Comparison of ENCODE assay signal across 9 cellular contexts in the genomic region with DNA sequence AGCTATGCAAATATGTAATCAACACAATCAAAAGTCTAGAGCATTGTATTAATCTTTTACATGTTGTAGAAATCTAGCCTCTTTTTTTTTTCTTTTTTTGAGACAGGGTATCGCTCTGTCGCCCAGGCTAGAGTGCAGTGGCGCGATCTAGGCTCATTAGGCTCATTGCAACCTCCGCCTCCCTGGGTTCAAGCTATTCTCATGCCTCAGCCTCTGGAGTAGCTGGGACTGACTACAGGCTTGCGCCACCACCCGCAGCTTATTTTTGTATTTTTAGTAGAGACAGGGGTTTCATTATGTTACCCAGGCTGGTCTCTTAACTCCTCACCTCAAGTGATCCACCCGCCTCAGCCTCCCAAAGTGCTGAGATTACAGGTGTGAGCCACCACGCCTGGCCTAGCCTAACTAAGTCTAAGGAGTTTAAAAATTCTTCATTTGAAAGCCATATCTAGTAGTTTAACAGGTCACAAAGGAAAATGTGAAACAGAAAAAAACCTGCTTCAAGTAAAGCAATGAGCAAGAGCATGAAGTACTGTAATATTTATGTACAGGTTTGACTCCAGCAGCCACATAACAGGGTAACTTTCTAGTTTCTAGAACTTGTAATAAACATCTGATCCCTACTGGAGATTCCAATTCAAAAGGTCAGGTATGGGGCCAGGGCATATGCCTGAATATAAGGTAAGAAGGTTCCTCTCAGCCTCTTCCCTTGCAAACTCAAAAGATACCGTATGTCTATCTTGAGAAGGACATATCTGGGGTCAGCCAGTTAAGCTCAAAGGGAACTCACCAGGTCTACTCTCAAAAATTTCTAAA. TPM values are rescaled to one million over a fixed set of nuclear protein-coding genes. Genes with fewer than 3 reads are reported as not detected.
DNase-seq lines count a peak whose midpoint lies in the region; ATAC-seq and TF ChIP-seq lines count a peak whose summit lies in the region.
"Had no signal": no experiment of that assay in that cellular context is flagged by ENCODE, and none has a peak within 500 bp of the region (broad histone marks: within the 10 kb centered on the region; RNA-seq: fewer than 3 reads in every experiment).

No MANE protein-coding gene starts in this region.

- H3K27me3 ChIP-seq in upper lobe of left lung (no peaks in the 10 kb centered on the region), upper lobe of right lung (no peaks in the 10 kb centered on the region), Peyer's patch (no peaks in the 10 kb centered on the region)

- TF ChIP-seq CTCF in upper lobe of left lung (IDR thresholded peaks at IDR 0.05) (no peak), upper lobe of right lung (IDR thresholded peaks at IDR 0.05) (no peak), Peyer's patch (IDR thresholded peaks at IDR 0.05) (no peak)

- 89 to 90% methylated on average over 10 of the region's 10 CpGs for WGBS in upper lobe of left lung, 2 donors

- peaks cover 58% of the 10 kb centered on the region for H3K36me3 Mint-ChIP-seq in activated T-helper 2 cell treated with anti-CD3 and anti-CD28 coated beads, Interferon-gamma antibody, Interleukin-2, Interleukin-4, amounts not matched to agents 10 μg/mL and 5 μg/mL and 100 μg/mL, durations not matched to agents 14 hours and 24 hours and 36 hours (ENCODE audit: low read depth)
- H3K36me3 Mint-ChIP-seq in naive B cell = no peaks in the 10 kb centered on the region

- no peaks in the 10 kb centered on the region for H3K27me3 Mint-ChIP-seq in activated T-helper 2 cell treated with anti-CD3 and anti-CD28 coated beads, Interferon-gamma antibody, Interleukin-2, Interleukin-4, amounts not matched to agents 10 μg/mL and 5 μg/mL and 100 μg/mL, durations not matched to agents 14 hours and 24 hours and 36 hours (ENCODE audit: low read depth)
- H3K27me3 Mint-ChIP-seq in naive B cell = no peaks in the 10 kb centered on the region

- H3K9me3 ChIP-seq in upper lobe of left lung (no peaks in the 10 kb centered on the region), upper lobe of right lung (no peaks in the 10 kb centered on the region), Peyer's patch (no peaks in the 10 kb centered on the region)

- H3K9me3 Mint-ChIP-seq in activated T-helper 2 cell treated with anti-CD3 and anti-CD28 coated beads, Interferon-gamma antibody, Interleukin-2, Interleukin-4, amounts not matched to agents 10 μg/mL and 5 μg/mL and 100 μg/mL, durations not matched to agents 14 hours and 24 hours and 36 hours = no peaks in the 10 kb centered on the region
- no peaks in the 10 kb centered on the region for H3K9me3 Mint-ChIP-seq in naive B cell

- TF ChIP-seq POLR2A in upper lobe of left lung (IDR thresholded peaks at IDR 0.05) (no peak), Peyer's patch (IDR thresholded peaks at IDR 0.05) (no peak)

- intact Hi-C loops in activated T-helper 2 cell treated with anti-CD3 and anti-CD28 coated beads, Interferon-gamma antibody, Interleukin-2, Interleukin-4, amounts not matched to agents 10 μg/mL and 5 μg/mL and 100 μg/mL, durations not matched to agents 14 hours and 24 hours and 36 hours (cut with micrococcal nuclease) = loop anchor here (1.0 to 5.0 kb wide), 3 partner anchors 41 to 294 kb away; a partner anchor contains a TSS
- intact Hi-C loops in upper lobe of right lung (cut with DNase I) = no loop called here

- peak overlapping the region; percentile 95 for H3K4me3 Mint-ChIP-seq in activated T-helper 2 cell treated with anti-CD3 and anti-CD28 coated beads, Interferon-gamma antibody, Interleukin-2, Interleukin-4, amounts not matched to agents 10 μg/mL and 5 μg/mL and 100 μg/mL, durations not matched to agents 14 hours and 24 hours and 36 hours (ENCODE audit: low read depth)
- peak overlapping the region in 7 of 8 donors; percentile 9 to 99 (median 25) for H3K4me3 Mint-ChIP-seq in naive B cell

- H3K4me1 Mint-ChIP-seq in activated T-helper 2 cell treated with anti-CD3 and anti-CD28 coated beads, Interferon-gamma antibody, Interleukin-2, Interleukin-4, amounts not matched to agents 10 μg/mL and 5 μg/mL and 100 μg/mL, durations not matched to agents 14 hours and 24 hours and 36 hours (ENCODE audit: low read depth) = peaks cover 63% of the 10 kb centered on the region
- H3K4me1 Mint-ChIP-seq in naive B cell = peaks cover 51 to 74% (median 65%) of the 10 kb centered on the region in 3 donors

- TF ChIP-seq EP300 in upper lobe of left lung (IDR thresholded peaks at IDR 0.05) = no peak

- H3K4me3 ChIP-seq in upper lobe of left lung = no peak overlapping the region
- H3K4me3 ChIP-seq in upper lobe of right lung = no peak overlapping the region
- H3K4me3 ChIP-seq in Peyer's patch = no peak overlapping the region

- ATAC-seq in naive B cell (ENCODE audit: low read depth in 2 of 2) (no peak), upper lobe of left lung (ENCODE audit: low FRiP score in 2 of 2) (no peak), upper lobe of right lung (no peak), HG03469 (IDR thresholded peaks at IDR 0.05; ENCODE audit: unreplicated experiment) (no peak)

- H3K27ac ChIP-seq in upper lobe of left lung (peak overlapping the region in 3 of 4 donors; percentile 14 to 45 (median 42)), upper lobe of right lung (no peak overlapping the region), Peyer's patch (no peak overlapping the region)

- H3K4me1 ChIP-seq in upper lobe of left lung (peaks cover 61 to 80% (median 65%) of the 10 kb centered on the region in 4 donors), upper lobe of right lung (peaks cover 68% of the 10 kb centered on the region), Peyer's patch (peaks cover 0 to 44% (median 11%) of the 10 kb centered on the region in 4 donors)

- DNase-seq in activated effector memory CD4-positive, alpha-beta T cell treated with anti-CD3 and anti-CD28 coated beads, Interleukin-2, amount 50 U/mL, for 16 hours = peak; percentile 69
- no peak for DNase-seq in activated effector memory CD4-positive, alpha-beta T cell treated with Interleukin-2 at 50 U/mL for 16 hours
- no peak for DNase-seq in activated T-helper 2 cell treated with anti-CD3 and anti-CD28 coated beads, Interferon-gamma antibody, Interleukin-2, Interleukin-4, amounts not matched to agents 10 μg/mL and 5 μg/mL and 100 μg/mL, durations not matched to agents 14 hours and 24 hours and 36 hours (ENCODE audit: low spot score)
- DNase-seq in naive B cell (no peak), upper lobe of left lung (no peak), upper lobe of right lung (no peak), Peyer's patch (no peak)
- DNase-seq: NCI-H1048 had no signal

- H3K36me3 ChIP-seq in upper lobe of left lung = peaks cover 0 to 6% (median 0%) of the 10 kb centered on the region in 4 donors
- H3K36me3 ChIP-seq in upper lobe of right lung = peaks cover 4% of the 10 kb centered on the region
- peaks cover 0 to 7% (median 0%) of the 10 kb centered on the region in 3 donors for H3K36me3 ChIP-seq in Peyer's patch

- H3K27ac Mint-ChIP-seq in activated T-helper 2 cell treated with anti-CD3 and anti-CD28 coated beads, Interferon-gamma antibody, Interleukin-2, Interleukin-4, amounts not matched to agents 10 μg/mL and 5 μg/mL and 100 μg/mL, durations not matched to agents 14 hours and 24 hours and 36 hours = peak overlapping the region; percentile 99
- H3K27ac Mint-ChIP-seq in naive B cell = peak overlapping the region in 5 of 6 donors; percentile 16 to 99 (median 65)

RNA-seq across cellular contexts. Expression of a gene that starts 4.4 kb away (rescaled TPM):
- 342 and 347 TPM in 2 replicates for total RNA-seq in activated T-helper 2 cell treated with anti-CD3 and anti-CD28 coated beads, Interferon-gamma antibody, Interleukin-2, Interleukin-4, amounts not matched to agents 10 μg/mL and 5 μg/mL and 100 μg/mL, durations not matched to agents 14 hours and 24 hours and 36 hours
- 100 to 1,000 TPM; 178 to 542 (median 337) TPM for polyA plus RNA-seq in naive B cell (ENCODE audit: low read depth in 6 of 6)
- 100 to 1,000 TPM in 5 of 6 donors, 10 to 100 TPM in 1; 48.8 to 210 (median 177) TPM for total RNA-seq in upper lobe of left lung
- total RNA-seq in upper lobe of right lung = 179 TPM
- total RNA-seq in Peyer's patch = 100 to 1,000 TPM in 3 of 4 donors, 10 to 100 TPM in 1; 84.9 to 201 (median 127) TPM

RNA-seq across cellular contexts. Expression of a gene that starts 4.4 kb away (rescaled TPM):
- 147 and 148 TPM in 2 replicates for total RNA-seq in activated T-helper 2 cell treated with anti-CD3 and anti-CD28 coated beads, Interferon-gamma antibody, Interleukin-2, Interleukin-4, amounts not matched to agents 10 μg/mL and 5 μg/mL and 100 μg/mL, durations not matched to agents 14 hours and 24 hours and 36 hours
- polyA plus RNA-seq in naive B cell (ENCODE audit: low read depth in 6 of 6) = 10 to 100 TPM; 39.4 to 58.8 (median 51.6) TPM
- total RNA-seq in upper lobe of left lung (10 to 100 TPM; 14.1 to 64.9 (median 31.4) TPM), upper lobe of right lung (72.5 TPM), Peyer's patch (10 to 100 TPM; 21.1 to 38.1 (median 32.3) TPM)

RNA-seq across cellular contexts. Expression of a gene that starts 38.8 kb away (rescaled TPM):
- 39.1 and 39.8 TPM in 2 replicates for total RNA-seq in activated T-helper 2 cell treated with anti-CD3 and anti-CD28 coated beads, Interferon-gamma antibody, Interleukin-2, Interleukin-4, amounts not matched to agents 10 μg/mL and 5 μg/mL and 100 μg/mL, durations not matched to agents 14 hours and 24 hours and 36 hours
- polyA plus RNA-seq in naive B cell (ENCODE audit: low read depth in 6 of 6) = 10 to 100 TPM in 5 of 6 donors, 1 to 10 TPM in 1; 7.8 to 23.1 (median 13.3) TPM
- total RNA-seq in upper lobe of left lung = 10 to 100 TPM; 16.2 to 90.1 (median 22.6) TPM
- 19.5 TPM for total RNA-seq in upper lobe of right lung
- 10 to 100 TPM; 29.2 to 62.2 (median 41.4) TPM for total RNA-seq in Peyer's patch

RNA-seq across cellular contexts. Expression of a gene that starts 38.9 kb away (rescaled TPM):
- 93.0 and 98.4 TPM in 2 replicates for total RNA-seq in activated T-helper 2 cell treated with anti-CD3 and anti-CD28 coated beads, Interferon-gamma antibody, Interleukin-2, Interleukin-4, amounts not matched to agents 10 μg/mL and 5 μg/mL and 100 μg/mL, durations not matched to agents 14 hours and 24 hours and 36 hours
- 100 to 1,000 TPM; 256 to 337 (median 292) TPM for polyA plus RNA-seq in naive B cell (ENCODE audit: low read depth in 6 of 6)
- total RNA-seq in upper lobe of left lung = 100 to 1,000 TPM; 105 to 213 (median 134) TPM
- total RNA-seq in upper lobe of right lung = 77.9 TPM
- total RNA-seq in Peyer's patch = 100 to 1,000 TPM; 154 to 259 (median 192) TPM

RNA-seq across cellular contexts. Expression of a gene that starts 44.7 kb away (rescaled TPM):
- 6.9 and 11.8 TPM in 2 replicates for total RNA-seq in activated T-helper 2 cell treated with anti-CD3 and anti-CD28 coated beads, Interferon-gamma antibody, Interleukin-2, Interleukin-4, amounts not matched to agents 10 μg/mL and 5 μg/mL and 100 μg/mL, durations not matched to agents 14 hours and 24 hours and 36 hours
- 1 to 10 TPM in 3 of 6 donors, under 1 TPM in 3; 0.29 to 1.5 (median 0.89) TPM for polyA plus RNA-seq in naive B cell (ENCODE audit: low read depth in 6 of 6)
- total RNA-seq in upper lobe of left lung (10 to 100 TPM in 2 of 6 donors, 1 to 10 TPM in 4; 2.7 to 48.2 (median 4.8) TPM), upper lobe of right lung (2.9 TPM), Peyer's patch (10 to 100 TPM in 2 of 4 donors, not detected in 2; 10.7 to 28.1 TPM)

Comparison
In these comparisons a context has a peak if more than half of its experiments do, and no peak if none do; other contexts are left out.
1. H3K27ac ChIP-seq: peak in upper lobe of left lung (3 of 4); none in upper lobe of right lung (single experiment) and Peyer's patch (0 of 4).